14 cellular contexts compared by ENCODE assay signal in the genomic region with DNA sequence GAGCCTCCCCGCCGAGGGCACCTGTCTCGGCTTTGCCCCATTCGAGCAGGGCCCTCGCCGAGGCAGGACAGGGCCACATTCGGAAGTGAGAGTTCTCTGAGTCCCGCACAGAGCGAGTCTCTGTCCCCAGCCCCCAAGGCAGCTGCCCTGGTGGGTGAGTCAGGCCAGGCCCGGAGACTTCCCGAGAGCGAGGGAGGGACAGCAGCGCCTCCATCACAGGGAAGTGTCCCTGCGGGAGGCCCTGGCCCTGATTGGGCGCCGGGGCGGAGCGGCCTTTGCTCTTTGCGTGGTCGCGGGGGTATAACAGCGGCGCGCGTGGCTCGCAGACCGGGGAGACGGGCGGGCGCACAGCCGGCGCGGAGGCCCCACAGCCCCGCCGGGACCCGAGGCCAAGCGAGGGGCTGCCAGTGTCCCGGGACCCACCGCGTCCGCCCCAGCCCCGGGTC. TPM values are rescaled to one million over a fixed set of nuclear protein-coding genes. Genes with fewer than 3 reads are reported as not detected.
A peak's percentile ranks its signal among the peaks of the same experiment; 100 is the strongest.
DNase-seq lines count a peak whose midpoint lies in the region; ATAC-seq, FAIRE-seq and TF ChIP-seq lines count a peak whose summit lies in the region.
"Had no signal": no experiment of that assay in that cellular context is flagged by ENCODE, and none has a peak within 500 bp of the region (broad histone marks: within the 10 kb centered on the region; RNA-seq: fewer than 3 reads in every experiment).

A gene (plus strand): TSS at position 330 of the 446 bp plus-strand sequence. CDS start 131 bp downstream, outside the sequence.

- peaks cover 0 to 8% of the 10 kb centered on the region in 2 donors for H3K27me3 Mint-ChIP-seq in T-cell
- no peaks in the 10 kb centered on the region for H3K27me3 Mint-ChIP-seq in T-helper 17 cell

- H3K36me3 ChIP-seq in K562 (ENCODE audit: control insufficient read depth, insufficient read depth, low read length) (no peaks in the 10 kb centered on the region), suprapubic skin (no peaks in the 10 kb centered on the region)
- H3K36me3 ChIP-seq: adrenal gland had no signal

- H3K9me3 Mint-ChIP-seq in T-cell = no peaks in the 10 kb centered on the region
- H3K9me3 Mint-ChIP-seq: naive thymus-derived CD8-positive, alpha-beta T cell had no signal

- no peak within 1 kb of the TSS for H3K27ac Mint-ChIP-seq in T-cell
- no peak within 1 kb of the TSS for H3K27ac Mint-ChIP-seq in T-helper 17 cell

- BruUV-seq in K562 (replicated peaks; lab: Mats Ljungman, UMichigan) = no TSS peak

- no peaks in the 10 kb centered on the region for H3K36me3 Mint-ChIP-seq in T-cell
- no peaks in the 10 kb centered on the region for H3K36me3 Mint-ChIP-seq in T-helper 17 cell (ENCODE audit: low read depth)
- H3K36me3 Mint-ChIP-seq: naive thymus-derived CD8-positive, alpha-beta T cell had no signal

- no peak for TF ChIP-seq RAD21 in K562 (CRISPR knock-in tag; conservative IDR thresholded peaks at IDR 0.05 in 1 of 2, IDR thresholded peaks at IDR 0.05 in 1 of 2)

- H3K9me3 ChIP-seq in K562 (replicated peaks; ENCODE audit: control insufficient read depth, insufficient read depth, low read depth, low read length) (no peaks in the 10 kb centered on the region), suprapubic skin (no peaks in the 10 kb centered on the region), T-helper 17 cell (ENCODE audit: control insufficient read depth, low read length, poor library complexity, severe bottlenecking) (no peaks in the 10 kb centered on the region)
- H3K9me3 ChIP-seq: adrenal gland had no signal

- H3K4me3 Mint-ChIP-seq in T-cell = no peak within 1 kb of the TSS
- H3K4me3 Mint-ChIP-seq in T-helper 17 cell = no peak within 1 kb of the TSS
- H3K4me3 Mint-ChIP-seq: naive thymus-derived CD8-positive, alpha-beta T cell had no signal

- peaks cover 22% of the 10 kb centered on the region for H4K20me1 ChIP-seq in K562 (replicated peaks; ENCODE audit: control insufficient read depth, insufficient read depth, low read length)

- FAIRE-seq in K562 (lab: Jason Lieb, UNC) = no peak

- CTCF ChIA-PET in K562 (lab: Yijun Ruan, JAX; ENCODE audit: low intra/inter-chr PET ratio) (no interaction called here), T-cell (lab: Charles Lee) (no interaction called here)

- intact Hi-C loops in K562 (cut with micrococcal nuclease) = no loop called here

- no peak within 1 kb of the TSS for H2AFZ ChIP-seq in K562 (ENCODE audit: low read depth, low read length)

- POLR2A ChIA-PET in K562 (lab: Yijun Ruan, JAX) (interaction anchor here (1.6 kb wide), 1 partner anchor 12 kb away, joined by 5 read pairs; no protein-coding TSS in a partner anchor), T-cell (lab: Charles Lee) (no interaction called here)

- H3K9me1 ChIP-seq in K562 (ENCODE audit: control insufficient read depth, insufficient read depth, low read length) = no peaks in the 10 kb centered on the region

- H3K4me2 ChIP-seq in K562 (ENCODE audit: insufficient read depth, low read length) = no peak within 1 kb of the TSS

- DNase-seq in DMS53 (lab: John Stamatoyannopoulos, UW) (peak; percentile 71), DMS53 treated with DMSO at 0.1 percent for 48 hours (lab: John Stamatoyannopoulos, UW; ENCODE audit: unreplicated experiment) (no peak), K562 (ENCODE audit: extremely low read depth in 1 of 4, low spot score in 3 of 4) (no peak), kidney tubule cell (ENCODE audit: low spot score) (peak; percentile 68), suprapubic skin (ENCODE audit: low spot score in 2 of 2) (no peak), T-cell (no peak), T-helper 17 cell (no peak)
- DNase-seq in NK-92 treated with Interleukin-12 subunit alpha and Interleukin-12 subunit beta, amount 100 ng/mL, for 24 hours (lab: John Stamatoyannopoulos, UW) = no peak
- DNase-seq: DND-41, NCI-H1436, T1000 had no signal

- no peaks in the 10 kb centered on the region for H3K79me2 ChIP-seq in K562 (ENCODE audit: control insufficient read depth, insufficient read depth, low read length)

- no peak within 1 kb of the TSS for H3K27ac ChIP-seq in K562 (ENCODE audit: extremely low read depth, low read depth, low read length)
- no peak within 1 kb of the TSS for H3K27ac ChIP-seq in suprapubic skin
- H3K27ac ChIP-seq: 22Rv1, adrenal gland had no signal

- peaks cover 0 to 39% of the 10 kb centered on the region in 2 experiments; a peak in 2 of 5 replicates for H3K4me1 ChIP-seq in K562 (replicated peaks in 1 of 2; ENCODE audit: control insufficient read depth in 2 of 2, insufficient read depth in 2 of 2, low read length in 2 of 2)
- H3K4me1 ChIP-seq in suprapubic skin = peaks cover 8% of the 10 kb centered on the region

- H3K27me3 ChIP-seq in K562 (ENCODE audit: control insufficient read depth in 2 of 2, insufficient read depth in 2 of 2, low read length in 2 of 2) (peaks cover 31 to 82% of the 10 kb centered on the region in 2 experiments; a peak in 4 of 5 replicates), suprapubic skin (peaks cover 32% of the 10 kb centered on the region)

- TF ChIP-seq EP300 in K562 (IDR thresholded peaks at IDR 0.05; ENCODE audit: low read length) (no peak), suprapubic skin (IDR thresholded peaks at IDR 0.05) (no peak)

- TF ChIP-seq POLR2A in K562 (conservative IDR thresholded peaks at IDR 0.05) = no peak
- no peak for TF ChIP-seq POLR2A in suprapubic skin (IDR thresholded peaks at IDR 0.05)

- WGBS in K562 (ENCODE audit: insufficient coverage, low coverage, missing lambda C conversion rate) = 3% methylated on average over 20 of the region's 42 CpGs
- no CpG with 5 or more reads among the region's 42 CpGs for WGBS in suprapubic skin

- H3K4me1 Mint-ChIP-seq in T-cell (peaks cover 2 to 10% (median 5%) of the 10 kb centered on the region in 3 donors), T-helper 17 cell (peaks cover 18% of the 10 kb centered on the region)

- H3K4me3 ChIP-seq in K562 (no peak within 1 kb of the TSS), suprapubic skin (peak within 1 kb of the TSS; percentile 31)
- H3K4me3 ChIP-seq: adrenal gland had no signal

- TF ChIP-seq CTCF in K562 (IDR thresholded peaks at IDR 0.05 in 2 of 3, conservative IDR thresholded peaks at IDR 0.05 in 1 of 3; ENCODE audit: insufficient read depth in 2 of 3, low read depth in 1 of 3, low read length in 3 of 3) (no peak), suprapubic skin (IDR thresholded peaks at IDR 0.05) (no peak)

- ATAC-seq in K562 = peak; percentile 19; the same call in 2 of the 3 replicates
- ATAC-seq in T-cell (replicated peaks in 1 of 4) = no peak
- ATAC-seq in T-helper 17 cell = no peak
- ATAC-seq: naive thymus-derived CD8-positive, alpha-beta T cell had no signal

- in situ Hi-C loops in K562 (cut with MboI) = loop anchor here (25.0 kb wide), 1 partner anchor 123 kb away; no protein-coding TSS in a partner anchor

- no peak within 1 kb of the TSS for H3K9ac ChIP-seq in K562 (ENCODE audit: insufficient read depth in 1 of 2, low read depth in 2 of 2, low read length in 2 of 2)

TF ChIP-seq in K562, 482 proteins besides CTCF, POLR2A, EP300 and RAD21 (continues in another document):
- TF ChIP-seq ETV1 (tag; conservative IDR thresholded peaks at IDR 0.05; ENCODE audit: low read depth) (no peak), ZBTB17 (CRISPR knock-in tag; IDR thresholded peaks at IDR 0.05) (no peak), NBN (IDR thresholded peaks at IDR 0.05; ENCODE audit: low read depth) (no peak), BHLHE40 (IDR thresholded peaks at IDR 0.05; ENCODE audit: low read length) (no peak), ILF3 (IDR thresholded peaks at IDR 0.05; ENCODE audit: borderline replicate concordance) (no peak), TAL1 (IDR thresholded peaks at IDR 0.05) (no peak), ZNF76 (CRISPR knock-in tag; IDR thresholded peaks at IDR 0.05; ENCODE audit: borderline replicate concordance) (no peak), ZNF699 (CRISPR knock-in tag; IDR thresholded peaks at IDR 0.05; ENCODE audit: insufficient replicate concordance) (no peak)
- TF ChIP-seq, protein P1, sequence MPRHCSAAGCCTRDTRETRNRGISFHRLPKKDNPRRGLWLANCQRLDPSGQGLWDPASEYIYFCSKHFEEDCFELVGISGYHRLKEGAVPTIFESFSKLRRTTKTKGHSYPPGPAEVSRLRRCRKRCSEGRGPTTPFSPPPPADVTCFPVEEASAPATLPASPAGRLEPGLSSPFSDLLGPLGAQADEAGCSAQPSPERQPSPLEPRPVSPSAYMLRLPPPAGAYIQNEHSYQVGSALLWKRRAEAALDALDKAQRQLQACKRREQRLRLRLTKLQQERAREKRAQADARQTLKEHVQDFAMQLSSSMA (CRISPR knock-in tag; IDR thresholded peaks at IDR 0.05) = no peak
- TF ChIP-seq, protein P2, sequence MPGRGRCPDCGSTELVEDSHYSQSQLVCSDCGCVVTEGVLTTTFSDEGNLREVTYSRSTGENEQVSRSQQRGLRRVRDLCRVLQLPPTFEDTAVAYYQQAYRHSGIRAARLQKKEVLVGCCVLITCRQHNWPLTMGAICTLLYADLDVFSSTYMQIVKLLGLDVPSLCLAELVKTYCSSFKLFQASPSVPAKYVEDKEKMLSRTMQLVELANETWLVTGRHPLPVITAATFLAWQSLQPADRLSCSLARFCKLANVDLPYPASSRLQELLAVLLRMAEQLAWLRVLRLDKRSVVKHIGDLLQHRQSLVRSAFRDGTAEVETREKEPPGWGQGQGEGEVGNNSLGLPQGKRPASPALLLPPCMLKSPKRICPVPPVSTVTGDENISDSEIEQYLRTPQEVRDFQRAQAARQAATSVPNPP (IDR thresholded peaks at IDR 0.05; ENCODE audit: borderline replicate concordance, insufficient read depth, insufficient read length) = no peak

RNA-seq across cellular contexts. Expression of the gene that starts here (rescaled TPM):
- 0.18 TPM in 1 of 2 replicates, not detected in the other for total RNA-seq in K562 (2011; cell fraction: chromatin; rRNA removed; ENCODE audit: low replicate concordance)
- not detected in 2 replicates for total RNA-seq in K562 (2011; cell fraction: nucleolus; rRNA removed)
- not detected in 2 replicates for total RNA-seq in K562 (2011; cell fraction: nucleoplasm; rRNA removed)
- total RNA-seq in K562 (2014; rRNA removed) (not detected in 2 replicates), K562 (2014; rRNA removed; fragmentation: Illumina TruSeq; extraction: Trizol) (not detected in 2 replicates), K562 (2015; rRNA removed; fragmentation: Illumina TruSeq; extraction: Trizol) (not detected in 2 replicates), K562 (2021) (not detected in 2 replicates), suprapubic skin (not detected), T-cell (1 to 10 TPM in 1 of 5 donors, under 1 TPM in 3, not detected in 1; 0.10 to 1.2 (median 0.47) TPM), T-helper 17 cell (1 to 10 TPM; 1.4 to 3.4 TPM)
- polyA plus RNA-seq in K562 (2011; rRNA removed) (not detected in 2 replicates), K562 (2014; fragmentation: Illumina TruSeq; extraction: Trizol) (not detected in 2 replicates), K562 (2014; fragmentation: Nextera tagmentation; extraction: Ambion mirVana) (under 1 TPM in 1 of 2 experiments, not detected in 1; 0.01 TPM), K562 (2014; rRNA removed) (not detected in 2 replicates)
- not detected in 2 replicates for polyA plus RNA-seq in K562 (2011; cell fraction: cytosol; rRNA removed)
- not detected in 2 replicates for polyA plus RNA-seq in K562 (2011; cell fraction: nucleus; rRNA removed)
- 0.01 TPM in 1 of 2 replicates, not detected in the other for polyA plus RNA-seq in K562 (2012)
- polyA minus RNA-seq in K562 (2011; rRNA and poly(A)+ RNA removed) = not detected in 2 replicates
- not detected in 2 replicates for polyA minus RNA-seq in K562 (2011; cell fraction: cytosol; rRNA and poly(A)+ RNA removed)
- not detected in 2 replicates for polyA minus RNA-seq in K562 (2011; cell fraction: nucleus; rRNA and poly(A)+ RNA removed)
- total RNA-seq: naive thymus-derived CD8-positive, alpha-beta T cell had no signal

Comparison
In these comparisons a context has a peak if more than half of its experiments do, and no peak if none do; other contexts are left out.
1. DNase-seq: peak in DMS53 (single experiment) and kidney tubule cell (single experiment); none in DMS53 treated with DMSO at 0.1 percent for 48 hours (single experiment), K562 (0 of 4), suprapubic skin (0 of 2), NK-92 treated with Interleukin-12 subunit alpha and Interleukin-12 subunit beta, amount 100 ng/mL, for 24 hours (single experiment), T-cell (0 of 34) and T-helper 17 cell (0 of 3).
2. Peak in ATAC-seq in K562; RNA of the gene not detected or under 1 TPM.